In the genomic region with DNA sequence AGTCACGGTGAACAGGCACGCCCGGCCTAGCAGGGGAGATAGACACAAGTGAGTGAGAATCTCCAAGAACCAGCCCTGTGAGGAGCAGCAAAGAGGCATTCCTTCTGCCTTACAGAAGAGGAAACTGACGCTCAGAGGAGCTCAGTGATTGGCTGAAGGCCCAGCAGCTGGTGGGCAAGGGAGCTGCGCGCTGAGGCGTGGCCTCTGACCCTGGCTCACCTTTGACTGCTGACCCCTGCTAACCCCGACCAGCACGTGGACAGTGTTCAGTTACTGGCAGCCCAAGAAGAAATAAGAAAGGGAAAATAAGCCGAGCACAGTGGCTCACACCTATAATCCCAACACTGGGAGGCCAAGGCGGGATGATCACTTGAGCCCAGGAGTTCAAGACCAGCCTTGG, we compare ENCODE assay signal across 1 cellular context.
TF ChIP-seq lines count a peak whose summit lies in the region.

No MANE protein-coding gene starts in this region.

TF ChIP-seq in HepG2, 621 proteins besides CTCF, POLR2A, EP300 and RAD21:
- TF ChIP-seq SMAD3 (CRISPR knock-in tag; IDR thresholded peaks at IDR 0.05) (no peak), HOXA5 (CRISPR knock-in tag; IDR thresholded peaks at IDR 0.05) (no peak), NR2C2 (CRISPR knock-in tag; IDR thresholded peaks at IDR 0.05; ENCODE audit: borderline replicate concordance) (peak; percentile 92), MTA1 (CRISPR knock-in tag; IDR thresholded peaks at IDR 0.05; ENCODE audit: borderline replicate concordance) (no peak), NR2F6 (IDR thresholded peaks at IDR 0.05) (peak; percentile 57), NR2F6 (CRISPR knock-in tag; IDR thresholded peaks at IDR 0.05) (peak; percentile 49; the same call in 1 of the 2 replicates), NR2F2 (IDR thresholded peaks at IDR 0.05; ENCODE audit: borderline replicate concordance, low read depth) (0 out of 2 replicates have a peak, but pooled peaks have one; percentile 28), MYC (CRISPR knock-in tag; IDR thresholded peaks at IDR 0.05; ENCODE audit: borderline replicate concordance) (0 out of 2 replicates have a peak, but pooled peaks have one; percentile 14), ARNT (IDR thresholded peaks at IDR 0.05) (no peak), NR2F1 (CRISPR knock-in tag; IDR thresholded peaks at IDR 0.05) (peak in 1 of 2 experiments; percentile 61; a peak in 1 of 4 replicates), JUNB (CRISPR knock-in tag; IDR thresholded peaks at IDR 0.05; ENCODE audit: borderline replicate concordance) (no peak), ZNF496 (CRISPR knock-in tag; IDR thresholded peaks at IDR 0.05; ENCODE audit: insufficient replicate concordance) (no peak)
- TF ChIP-seq, protein P1, sequence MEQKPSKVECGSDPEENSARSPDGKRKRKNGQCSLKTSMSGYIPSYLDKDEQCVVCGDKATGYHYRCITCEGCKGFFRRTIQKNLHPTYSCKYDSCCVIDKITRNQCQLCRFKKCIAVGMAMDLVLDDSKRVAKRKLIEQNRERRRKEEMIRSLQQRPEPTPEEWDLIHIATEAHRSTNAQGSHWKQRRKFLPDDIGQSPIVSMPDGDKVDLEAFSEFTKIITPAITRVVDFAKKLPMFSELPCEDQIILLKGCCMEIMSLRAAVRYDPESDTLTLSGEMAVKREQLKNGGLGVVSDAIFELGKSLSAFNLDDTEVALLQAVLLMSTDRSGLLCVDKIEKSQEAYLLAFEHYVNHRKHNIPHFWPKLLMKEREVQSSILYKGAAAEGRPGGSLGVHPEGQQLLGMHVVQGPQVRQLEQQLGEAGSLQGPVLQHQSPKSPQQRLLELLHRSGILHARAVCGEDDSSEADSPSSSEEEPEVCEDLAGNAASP (CRISPR knock-in tag; IDR thresholded peaks at IDR 0.05; ENCODE audit: borderline replicate concordance): peak; percentile 50; the same call in 1 of the 2 replicates
- TF ChIP-seq, protein P2, sequence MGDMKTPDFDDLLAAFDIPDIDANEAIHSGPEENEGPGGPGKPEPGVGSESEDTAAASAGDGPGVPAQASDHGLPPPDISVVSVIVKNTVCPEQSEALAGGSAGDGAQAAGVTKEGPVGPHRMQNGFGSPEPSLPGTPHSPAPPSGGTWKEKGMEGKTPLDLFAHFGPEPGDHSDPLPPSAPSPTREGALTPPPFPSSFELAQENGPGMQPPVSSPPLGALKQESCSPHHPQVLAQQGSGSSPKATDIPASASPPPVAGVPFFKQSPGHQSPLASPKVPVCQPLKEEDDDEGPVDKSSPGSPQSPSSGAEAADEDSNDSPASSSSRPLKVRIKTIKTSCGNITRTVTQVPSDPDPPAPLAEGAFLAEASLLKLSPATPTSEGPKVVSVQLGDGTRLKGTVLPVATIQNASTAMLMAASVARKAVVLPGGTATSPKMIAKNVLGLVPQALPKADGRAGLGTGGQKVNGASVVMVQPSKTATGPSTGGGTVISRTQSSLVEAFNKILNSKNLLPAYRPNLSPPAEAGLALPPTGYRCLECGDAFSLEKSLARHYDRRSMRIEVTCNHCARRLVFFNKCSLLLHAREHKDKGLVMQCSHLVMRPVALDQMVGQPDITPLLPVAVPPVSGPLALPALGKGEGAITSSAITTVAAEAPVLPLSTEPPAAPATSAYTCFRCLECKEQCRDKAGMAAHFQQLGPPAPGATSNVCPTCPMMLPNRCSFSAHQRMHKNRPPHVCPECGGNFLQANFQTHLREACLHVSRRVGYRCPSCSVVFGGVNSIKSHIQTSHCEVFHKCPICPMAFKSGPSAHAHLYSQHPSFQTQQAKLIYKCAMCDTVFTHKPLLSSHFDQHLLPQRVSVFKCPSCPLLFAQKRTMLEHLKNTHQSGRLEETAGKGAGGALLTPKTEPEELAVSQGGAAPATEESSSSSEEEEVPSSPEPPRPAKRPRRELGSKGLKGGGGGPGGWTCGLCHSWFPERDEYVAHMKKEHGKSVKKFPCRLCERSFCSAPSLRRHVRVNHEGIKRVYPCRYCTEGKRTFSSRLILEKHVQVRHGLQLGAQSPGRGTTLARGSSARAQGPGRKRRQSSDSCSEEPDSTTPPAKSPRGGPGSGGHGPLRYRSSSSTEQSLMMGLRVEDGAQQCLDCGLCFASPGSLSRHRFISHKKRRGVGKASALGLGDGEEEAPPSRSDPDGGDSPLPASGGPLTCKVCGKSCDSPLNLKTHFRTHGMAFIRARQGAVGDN (CRISPR knock-in tag; IDR thresholded peaks at IDR 0.05): peak; percentile 47
- TF ChIP-seq, protein P3, sequence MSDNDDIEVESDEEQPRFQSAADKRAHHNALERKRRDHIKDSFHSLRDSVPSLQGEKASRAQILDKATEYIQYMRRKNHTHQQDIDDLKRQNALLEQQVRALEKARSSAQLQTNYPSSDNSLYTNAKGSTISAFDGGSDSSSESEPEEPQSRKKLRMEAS (IDR thresholded peaks at IDR 0.05): peak; percentile 19; the same call in 1 of the 2 replicates
- TF ChIP-seq, protein P4, sequence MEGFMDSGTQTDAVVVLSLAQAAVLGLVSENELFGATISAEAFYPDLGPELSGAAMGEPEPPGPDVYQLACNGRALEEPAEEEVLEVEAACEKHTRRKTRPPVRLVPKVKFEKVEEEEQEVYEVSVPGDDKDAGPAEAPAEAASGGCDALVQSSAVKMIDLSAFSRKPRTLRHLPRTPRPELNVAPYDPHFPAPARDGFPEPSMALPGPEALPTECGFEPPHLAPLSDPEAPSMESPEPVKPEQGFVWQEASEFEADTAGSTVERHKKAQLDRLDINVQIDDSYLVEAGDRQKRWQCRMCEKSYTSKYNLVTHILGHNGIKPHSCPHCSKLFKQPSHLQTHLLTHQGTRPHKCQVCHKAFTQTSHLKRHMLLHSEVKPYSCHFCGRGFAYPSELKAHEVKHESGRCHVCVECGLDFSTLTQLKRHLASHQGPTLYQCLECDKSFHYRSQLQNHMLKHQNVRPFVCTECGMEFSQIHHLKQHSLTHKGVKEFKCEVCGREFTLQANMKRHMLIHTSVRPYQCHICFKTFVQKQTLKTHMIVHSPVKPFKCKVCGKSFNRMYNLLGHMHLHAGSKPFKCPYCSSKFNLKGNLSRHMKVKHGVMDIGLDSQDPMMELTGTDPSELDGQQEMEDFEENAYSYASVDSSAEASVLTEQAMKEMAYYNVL (CRISPR knock-in tag; IDR thresholded peaks at IDR 0.05; ENCODE audit: borderline replicate concordance): no peak
